Comparison of ENCODE assay signal across 27 cellular contexts in the genomic region with DNA sequence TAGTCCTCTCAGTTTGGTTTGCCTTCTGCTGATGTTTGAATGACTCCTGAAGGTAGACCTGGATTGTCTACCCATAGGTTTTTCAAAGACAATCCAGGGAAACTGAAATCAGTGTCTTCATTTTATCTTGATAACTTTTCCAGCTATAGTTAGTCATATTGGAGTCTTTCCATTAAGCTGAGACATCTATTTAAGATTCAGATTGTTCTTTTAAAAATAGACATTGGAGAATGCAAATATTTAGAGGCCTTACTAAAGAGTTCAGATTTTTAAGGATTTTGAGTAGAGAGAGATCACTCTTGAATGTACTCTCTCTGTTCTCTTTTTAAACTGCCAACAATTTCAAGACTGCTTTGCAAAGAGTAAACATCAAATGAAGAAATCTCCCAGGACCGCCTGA.
A peak's percentile ranks its signal among the peaks of the same experiment; 100 is the strongest.
DNase-seq lines count a peak whose midpoint lies in the region; ATAC-seq and TF ChIP-seq lines count a peak whose summit lies in the region.
"Had no signal": no experiment of that assay in that cellular context is flagged by ENCODE, and none has a peak within 500 bp of the region (broad histone marks: within the 10 kb centered on the region; RNA-seq: fewer than 3 reads in every experiment).

No MANE protein-coding gene starts in this region.

- peak overlapping the region; percentile 70 for H3K4me3 Mint-ChIP-seq in HFFc6
- H3K4me3 Mint-ChIP-seq: activated naive CD4-positive, alpha-beta T cell treated with anti-CD3 and anti-CD28 coated beads, Interleukin-2, amount 10 ng/mL, durations not matched to agents 7 days and 5 days; GM23338; IgD-negative memory B cell; naive thymus-derived CD4-positive, alpha-beta T cell; stimulated activated effector memory CD8-positive, alpha-beta T cell treated with anti-CD3 and anti-CD28 coated beads, Interleukin-12 subunit alpha, Interleukin-12 subunit beta, amount 100 ng/mL, for 72 hours had no signal

- H3K27ac ChIP-seq in gastroesophageal sphincter (peak overlapping the region in 3 of 4 donors; percentile 34 to 57 (median 42)), sigmoid colon (peak overlapping the region; percentile 55 to 77 (median 65))
- H3K27ac ChIP-seq: cardiac muscle cell, coronary artery, upper lobe of right lung had no signal

- no peak for TF ChIP-seq EP300 in gastroesophageal sphincter (IDR thresholded peaks at IDR 0.05)
- TF ChIP-seq EP300 in sigmoid colon (IDR thresholded peaks at IDR 0.05) = no peak

- peak overlapping the region; percentile 32 for H3K9ac ChIP-seq in adipocyte (ENCODE audit: low read length)

- peaks cover 4% of the 10 kb centered on the region for H3K9me3 ChIP-seq in adipocyte (ENCODE audit: control insufficient read depth, low read length)
- peaks cover 0 to 9% (median 0%) of the 10 kb centered on the region in 3 donors for H3K9me3 ChIP-seq in gastroesophageal sphincter
- H3K9me3 ChIP-seq in sigmoid colon = peaks cover 0 to 5% (median 1%) of the 10 kb centered on the region in 4 donors

- H3K4me1 ChIP-seq in adipocyte (ENCODE audit: control insufficient read depth, insufficient read depth, low read length) (peaks cover 33% of the 10 kb centered on the region), gastroesophageal sphincter (peaks cover 0 to 17% (median 8%) of the 10 kb centered on the region in 3 donors), sigmoid colon (peaks cover 0 to 32% (median 25%) of the 10 kb centered on the region in 4 donors)
- H3K4me1 ChIP-seq: upper lobe of right lung had no signal

- H3K9me3 Mint-ChIP-seq in HFFc6 = peaks cover 13% of the 10 kb centered on the region

- ATAC-seq in gastroesophageal sphincter (no peak), HG03460 (IDR thresholded peaks at IDR 0.05; ENCODE audit: unreplicated experiment) (no peak), GM19351 (IDR thresholded peaks at IDR 0.05; ENCODE audit: unreplicated experiment) (no peak)
- ATAC-seq: GM23338; naive thymus-derived CD4-positive, alpha-beta T cell; stimulated activated effector memory CD8-positive, alpha-beta T cell treated with anti-CD3 and anti-CD28 coated beads, Interleukin-12 subunit alpha, Interleukin-12 subunit beta, amount 100 ng/mL, for 72 hours had no signal

- H3K27me3 ChIP-seq in adipocyte (replicated peaks; ENCODE audit: control insufficient read depth, insufficient read depth, low read length) (no peaks in the 10 kb centered on the region), gastroesophageal sphincter (no peaks in the 10 kb centered on the region), sigmoid colon (no peaks in the 10 kb centered on the region)
- H3K27me3 ChIP-seq: cardiac muscle cell, upper lobe of right lung had no signal

- H3K4me1 Mint-ChIP-seq in HFFc6 (ENCODE audit: low read depth) = peaks cover 58% of the 10 kb centered on the region
- H3K4me1 Mint-ChIP-seq: activated naive CD4-positive, alpha-beta T cell treated with anti-CD3 and anti-CD28 coated beads, Interleukin-2, amount 10 ng/mL, durations not matched to agents 7 days and 5 days; GM23338; IgD-negative memory B cell; naive thymus-derived CD4-positive, alpha-beta T cell; stimulated activated effector memory CD8-positive, alpha-beta T cell treated with anti-CD3 and anti-CD28 coated beads, Interleukin-12 subunit alpha, Interleukin-12 subunit beta, amount 100 ng/mL, for 72 hours had no signal

- H3K4me3 ChIP-seq in adipocyte (ENCODE audit: low read length) = no peak overlapping the region
- no peak overlapping the region for H3K4me3 ChIP-seq in gastroesophageal sphincter
- H3K4me3 ChIP-seq in sigmoid colon = no peak overlapping the region
- H3K4me3 ChIP-seq: cardiac muscle cell, coronary artery, GM23338, upper lobe of right lung had no signal

- H3K27ac Mint-ChIP-seq in HFFc6 = peak overlapping the region; percentile 92
- H3K27ac Mint-ChIP-seq: activated naive CD4-positive, alpha-beta T cell treated with anti-CD3 and anti-CD28 coated beads, Interleukin-2, amount 10 ng/mL, durations not matched to agents 7 days and 5 days; GM23338; IgD-negative memory B cell; naive thymus-derived CD4-positive, alpha-beta T cell; stimulated activated effector memory CD8-positive, alpha-beta T cell treated with anti-CD3 and anti-CD28 coated beads, Interleukin-12 subunit alpha, Interleukin-12 subunit beta, amount 100 ng/mL, for 72 hours had no signal

- no peaks in the 10 kb centered on the region for H3K36me3 ChIP-seq in adipocyte (ENCODE audit: control insufficient read depth, insufficient read depth, low read length, severe bottlenecking)
- H3K36me3 ChIP-seq in gastroesophageal sphincter = no peaks in the 10 kb centered on the region
- H3K36me3 ChIP-seq in sigmoid colon = no peaks in the 10 kb centered on the region
- H3K36me3 ChIP-seq: cardiac muscle cell, upper lobe of right lung had no signal

- TF ChIP-seq POLR2A in gastroesophageal sphincter (IDR thresholded peaks at IDR 0.05) (no peak), sigmoid colon (IDR thresholded peaks at IDR 0.05) (no peak)

- intact Hi-C loops in sigmoid colon (cut with DNase I) = loop anchor here (10.0 kb wide), 1 partner anchor 276 kb away; no protein-coding TSS in a partner anchor

- no peaks in the 10 kb centered on the region; the same call in none of the 2 replicates for H3K27me3 Mint-ChIP-seq in HFFc6 (ENCODE audit: insufficient read depth)
- H3K27me3 Mint-ChIP-seq: activated naive CD4-positive, alpha-beta T cell treated with anti-CD3 and anti-CD28 coated beads, Interleukin-2, amount 10 ng/mL, durations not matched to agents 7 days and 5 days had no signal

- H3K36me3 Mint-ChIP-seq in HFFc6 (ENCODE audit: low read depth) = peaks cover 6% of the 10 kb centered on the region
- H3K36me3 Mint-ChIP-seq: IgD-negative memory B cell; stimulated activated effector memory CD8-positive, alpha-beta T cell treated with anti-CD3 and anti-CD28 coated beads, Interleukin-12 subunit alpha, Interleukin-12 subunit beta, amount 100 ng/mL, for 72 hours had no signal

- WGBS in gastroesophageal sphincter (ENCODE audit: low coverage in 1 of 2), 2 donors = 0 to 71% methylated on average over 1 of the region's 1 CpG
- 56 to 62% methylated on average over 1 of the region's 1 CpG for WGBS in sigmoid colon, 2 donors

- TF ChIP-seq CTCF in HFFc6 (IDR thresholded peaks at IDR 0.05) (no peak), gastroesophageal sphincter (IDR thresholded peaks at IDR 0.05) (no peak), sigmoid colon (IDR thresholded peaks at IDR 0.05) (no peak)

- DNase-seq in HFFc6 = no peak
- no peak for DNase-seq in adipocyte (ENCODE audit: low read depth)
- no peak for DNase-seq in sigmoid colon
- DNase-seq in hippocampal formation (lab: John Stamatoyannopoulos, UW) = no peak
- DNase-seq in foreskin melanocyte = no peak
- DNase-seq: activated CD4-positive, alpha-beta T cell treated with anti-CD3 and anti-CD28 coated beads, Interleukin-2, amount 50 U/mL, for 48 hours; activated CD8-positive, alpha-beta memory T cell treated with anti-CD3 and anti-CD28 coated beads, Interleukin-2, amount 50 U/mL, for 4 hours; activated naive CD4-positive, alpha-beta T cell treated with anti-CD3 and anti-CD28 coated beads, Interleukin-2, amount 10 ng/mL, durations not matched to agents 7 days and 5 days; Calu3; DMS79 treated with DMSO at 0.1 percent for 48 hours; effector memory CD4-positive, alpha-beta T cell; naive thymus-derived CD4-positive, alpha-beta T cell; NCI-H1092; NCI-H1694 treated with DMSO at 0.1 percent for 48 hours; NCI-H2171; NCI-H524; stimulated activated CD4-positive, alpha-beta T cell treated with anti-CD3 and anti-CD28 coated beads, Interleukin-4, amount 100 ng/mL, for 24 hours; substantia nigra; upper lobe of right lung had no signal
